ENCODE assay signal across 8 cellular contexts in the genomic region with DNA sequence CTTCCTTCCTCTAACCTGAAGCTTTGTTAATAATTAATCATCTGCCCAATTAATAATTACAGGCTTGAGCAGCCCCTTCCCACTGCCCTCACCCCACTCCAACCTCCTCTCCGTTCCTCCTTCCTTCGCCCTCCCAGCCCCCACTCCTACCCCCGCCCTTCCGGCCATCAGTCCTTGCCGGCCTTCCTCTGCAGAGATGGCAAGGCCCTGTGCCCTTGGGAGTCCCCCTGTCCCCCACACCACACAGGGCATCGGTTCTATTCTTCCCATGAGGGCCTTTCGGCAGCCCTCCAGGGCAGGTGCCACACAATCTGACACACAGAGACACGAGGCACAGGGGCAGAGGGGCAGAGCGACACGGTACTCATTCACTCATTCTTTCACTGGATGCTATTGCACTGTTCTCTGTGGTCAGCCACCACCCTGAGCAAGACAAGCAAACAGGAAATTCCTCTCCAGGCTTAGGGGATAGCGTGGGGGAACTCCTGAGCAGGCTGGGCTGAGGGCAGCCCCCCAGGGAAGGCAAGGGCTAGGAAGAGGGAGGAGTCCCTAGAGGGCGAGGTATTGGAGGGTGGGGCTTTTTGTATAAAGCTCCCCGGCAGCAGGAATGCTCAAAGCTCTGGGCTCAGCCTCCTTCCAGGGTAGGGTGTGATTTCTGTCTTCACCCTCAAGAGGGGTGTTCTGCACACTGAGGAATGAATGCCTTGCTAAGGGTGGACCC. TPM values are rescaled to one million over a fixed set of nuclear protein-coding genes. Genes with fewer than 3 reads are reported as not detected.
DNase-seq lines count a peak whose midpoint lies in the region; ATAC-seq and TF ChIP-seq lines count a peak whose summit lies in the region.

No MANE protein-coding gene starts in this region.

- H3K36me3 ChIP-seq in hepatocyte (replicated peaks; ENCODE audit: insufficient read depth, low read depth) = no peaks in the 10 kb centered on the region

- H3K4me3 ChIP-seq in hepatocyte = no peak overlapping the region

- no peak for DNase-seq in T-helper 1 cell
- no peak for DNase-seq in WTC11 (ENCODE audit: low spot score)
- peak; percentile 72 for DNase-seq in hepatocyte (ENCODE audit: low spot score)
- no peak for DNase-seq in NCI-H446 (lab: John Stamatoyannopoulos, UW)
- DNase-seq in NOMO-1 treated with dmso at 0.1 percent for 144 hours (lab: John Stamatoyannopoulos, UW; ENCODE audit: unreplicated experiment) = no peak

- CTCF ChIA-PET in WTC11 (lab: Charles Lee) = interaction anchor here (0.7 to 3.3 kb wide), 9 partner anchors 10 to 72 kb away, joined by 3 to 17 read pairs (median 9); a partner anchor contains a TSS

- H3K9me3 ChIP-seq in hepatocyte (ENCODE audit: low read depth) = no peaks in the 10 kb centered on the region

- H2AFZ ChIP-seq in hepatocyte = no peak overlapping the region

- no peaks in the 10 kb centered on the region for H3K27me3 Mint-ChIP-seq in T-helper 1 cell treated with Interleukin-12 subunit alpha and Interleukin-12 subunit beta and Interleukin-4 antibody, amounts not matched to agents 30 μg/mL and 1 μg/mL, for 36 hours (ENCODE audit: low read depth)
- H3K27me3 Mint-ChIP-seq in WTC11 (ENCODE audit: low read depth) = no peaks in the 10 kb centered on the region

- no peaks in the 10 kb centered on the region for H4K20me1 ChIP-seq in hepatocyte (ENCODE audit: insufficient read depth, poor library complexity, severe bottlenecking)

- H3K4me2 ChIP-seq in hepatocyte = peak overlapping the region; percentile 69

- H3K27ac Mint-ChIP-seq in T-helper 1 cell treated with Interleukin-12 subunit alpha and Interleukin-12 subunit beta and Interleukin-4 antibody, amounts not matched to agents 30 μg/mL and 1 μg/mL, for 36 hours = peak overlapping the region; percentile 84
- H3K27ac Mint-ChIP-seq in WTC11 = peak overlapping the region; percentile 85

- peak overlapping the region; percentile 69 for H3K4me3 Mint-ChIP-seq in T-helper 1 cell treated with Interleukin-12 subunit alpha and Interleukin-12 subunit beta and Interleukin-4 antibody, amounts not matched to agents 30 μg/mL and 1 μg/mL, for 36 hours
- no peak overlapping the region for H3K4me3 Mint-ChIP-seq in WTC11

- POLR2A ChIA-PET in WTC11 (lab: Charles Lee) = interaction anchor here (0.6 to 1.2 kb wide), 2 partner anchors 48 to 638 kb away, joined by 3 to 5 read pairs; no protein-coding TSS in a partner anchor

- peak; percentile 47 for ATAC-seq in HG03045 (IDR thresholded peaks at IDR 0.05; ENCODE audit: unreplicated experiment)
- peak; percentile 14 for ATAC-seq in WTC11

- H3K9me2 ChIP-seq in hepatocyte (replicated peaks; ENCODE audit: insufficient read depth) = no peaks in the 10 kb centered on the region

- H3K36me3 Mint-ChIP-seq in T-helper 1 cell treated with Interleukin-12 subunit alpha and Interleukin-12 subunit beta and Interleukin-4 antibody, amounts not matched to agents 30 μg/mL and 1 μg/mL, for 36 hours (ENCODE audit: low read depth) = no peaks in the 10 kb centered on the region
- H3K36me3 Mint-ChIP-seq in WTC11 = no peaks in the 10 kb centered on the region

- H3K27ac ChIP-seq in hepatocyte (peak overlapping the region; percentile 98), temporal lobe (ENCODE audit: low read depth, low read length) (peak overlapping the region; percentile 100)

- no peaks in the 10 kb centered on the region for H3K27me3 ChIP-seq in hepatocyte

- H3K4me1 Mint-ChIP-seq in T-helper 1 cell treated with Interleukin-12 subunit alpha and Interleukin-12 subunit beta and Interleukin-4 antibody, amounts not matched to agents 30 μg/mL and 1 μg/mL, for 36 hours (ENCODE audit: low read depth) = peaks cover 22% of the 10 kb centered on the region
- H3K4me1 Mint-ChIP-seq in WTC11 = peaks cover 68% of the 10 kb centered on the region

- H3K4me1 ChIP-seq in hepatocyte (ENCODE audit: insufficient read depth) = peaks cover 84% of the 10 kb centered on the region

- no peaks in the 10 kb centered on the region for H3K9me3 Mint-ChIP-seq in T-helper 1 cell treated with Interleukin-12 subunit alpha and Interleukin-12 subunit beta and Interleukin-4 antibody, amounts not matched to agents 30 μg/mL and 1 μg/mL, for 36 hours
- H3K9me3 Mint-ChIP-seq in WTC11 = no peaks in the 10 kb centered on the region

- TF ChIP-seq CTCF in WTC11 (IDR thresholded peaks at IDR 0.05) (no peak), hepatocyte (IDR thresholded peaks at IDR 0.05; ENCODE audit: poor library complexity) (no peak)

- H3K79me2 ChIP-seq in hepatocyte = peaks cover 35% of the 10 kb centered on the region

- WGBS in hepatocyte (ENCODE audit: low lambda C conversion rate, missing lambda C conversion rate) = 18% methylated on average over 13 of the region's 13 CpGs

TF ChIP-seq in WTC11, 78 proteins besides CTCF, POLR2A, EP300 and RAD21:
- TF ChIP-seq ZNF263 (CRISPR knock-in tag; IDR thresholded peaks at IDR 0.05; ENCODE audit: low read depth) = no peak
- no peak for TF ChIP-seq FOXJ3 (CRISPR knock-in tag; IDR thresholded peaks at IDR 0.05; ENCODE audit: borderline replicate concordance)

RNA-seq across cellular contexts. Expression of a gene that starts 14.8 kb away (rescaled TPM):
- total RNA-seq in WTC11 (2021) (10.3 to 11.4 TPM (median 11.4 TPM) in 3 replicates), hepatocyte (20.0 and 22.3 TPM in 2 replicates), temporal lobe (25.6 TPM)
- 5.5 and 7.0 TPM in 2 replicates for polyA plus RNA-seq in hepatocyte

RNA-seq across cellular contexts. Expression of a gene that starts 30.5 kb away (rescaled TPM):
- 31.5 to 38.7 TPM (median 31.9 TPM) in 3 replicates for total RNA-seq in WTC11 (2021)
- total RNA-seq in hepatocyte = 25.8 and 31.8 TPM in 2 replicates
- 17.5 and 22.2 TPM in 2 replicates for polyA plus RNA-seq in hepatocyte
- total RNA-seq in temporal lobe = 17.5 TPM

RNA-seq across cellular contexts. Expression of a gene that starts 48.8 kb away (rescaled TPM):
- 361 to 460 TPM (median 371 TPM) in 3 replicates for total RNA-seq in WTC11 (2021)
- total RNA-seq in hepatocyte = 231 and 271 TPM in 2 replicates
- polyA plus RNA-seq in hepatocyte = 144 and 170 TPM in 2 replicates
- 72.0 TPM for total RNA-seq in temporal lobe
